Comparison of ENCODE assay signal across 26 cellular contexts in the genomic region with DNA sequence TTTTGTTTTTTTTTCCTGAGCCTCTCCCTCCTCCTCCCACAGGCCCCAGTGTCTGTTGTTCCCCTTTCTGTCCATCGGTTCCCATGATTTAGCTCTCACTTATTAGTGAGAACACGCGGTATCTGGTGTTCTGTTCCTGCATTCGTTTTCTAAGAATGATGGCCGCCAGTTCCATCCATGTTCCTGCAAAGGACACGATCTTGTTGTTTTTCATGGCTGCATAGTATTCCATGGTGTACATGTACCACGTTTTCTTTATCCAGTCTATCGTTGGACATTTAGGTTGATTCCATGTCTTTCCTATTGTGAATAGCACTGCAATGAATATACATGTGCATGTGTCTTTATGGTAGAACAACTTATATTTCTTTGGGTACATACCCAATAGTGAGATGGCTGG.
DNase-seq lines count a peak whose midpoint lies in the region; ATAC-seq, FAIRE-seq and TF ChIP-seq lines count a peak whose summit lies in the region.
"Had no signal": no experiment of that assay in that cellular context is flagged by ENCODE, and none has a peak within 500 bp of the region (broad histone marks: within the 10 kb centered on the region; RNA-seq: fewer than 3 reads in every experiment).

No MANE protein-coding gene starts in this region.

- H3F3A ChIP-seq in SK-N-SH (replicated peaks; ENCODE audit: insufficient read depth): peaks cover 11% of the 10 kb centered on the region

- TF ChIP-seq POLR2A in K562 (conservative IDR thresholded peaks at IDR 0.05): no peak

- no peaks in the 10 kb centered on the region for H3K9me2 ChIP-seq in SK-N-SH

- CTCF ChIA-PET in SK-N-SH (lab: Yijun Ruan, JAX) (interaction anchor here (2.0 to 7.1 kb wide), 2 partner anchors 8 to 227 kb away, joined by 16 to 33 read pairs; no protein-coding TSS in a partner anchor), HEK293 (lab: Yijun Ruan, JAX) (interaction anchor here (4.6 kb wide), 1 partner anchor 8 kb away, joined by 36 read pairs; no protein-coding TSS in a partner anchor), K562 (lab: Yijun Ruan, JAX; ENCODE audit: low intra/inter-chr PET ratio) (no interaction called here)

- H3K9me1 ChIP-seq in K562 (ENCODE audit: control insufficient read depth, insufficient read depth, low read length): no peaks in the 10 kb centered on the region

- H3K4me2 ChIP-seq in SK-N-SH (no peak overlapping the region), K562 (ENCODE audit: insufficient read depth, low read length) (no peak overlapping the region)
- H3K4me2 ChIP-seq: A549; BLaER1 treated with 17β-estradiol and CSF1 and Interleukin-3, amounts not matched to agents 10 nM and 100 nM had no signal

- no peak for DNase-seq in SK-N-SH
- DNase-seq in K562 (ENCODE audit: extremely low read depth in 1 of 4, low spot score in 3 of 4): no peak
- no peak for DNase-seq in endothelial cell (ENCODE audit: low spot score)
- DNase-seq in GF-D8 (lab: John Stamatoyannopoulos, UW): no peak
- DNase-seq in D721Med (ENCODE audit: insufficient read length, low spot score): no peak
- DNase-seq: AML-193; Caco-2; Calu3; CD4-positive, alpha-beta T cell; CD8-positive, alpha-beta T cell; DMS 273 treated with DMSO at 0.1 percent for 48 hours; DMS153; DMS53; DMS79; DND-41; EL; GDM1 had no signal

- H3K9ac ChIP-seq in SK-N-SH (no peak overlapping the region), K562 (ENCODE audit: insufficient read depth in 1 of 2, low read depth in 2 of 2, low read length in 2 of 2) (no peak overlapping the region)
- H3K9ac ChIP-seq: BLaER1 treated with 17β-estradiol and CSF1 and Interleukin-3, amounts not matched to agents 10 nM and 100 nM had no signal

- H3K9me3 ChIP-seq in SK-N-SH (no peaks in the 10 kb centered on the region), HEK293 (ENCODE audit: control insufficient read depth, insufficient read depth, low read depth, low read length) (no peaks in the 10 kb centered on the region), K562 (replicated peaks; ENCODE audit: control insufficient read depth, insufficient read depth, low read depth, low read length) (no peaks in the 10 kb centered on the region)
- H3K9me3 ChIP-seq: A549, Caco-2 had no signal

- no peak for TF ChIP-seq EP300 in SK-N-SH (IDR thresholded peaks at IDR 0.05; ENCODE audit: borderline replicate concordance in 1 of 2, low read depth in 1 of 2, low read length in 1 of 2)
- TF ChIP-seq EP300 in K562 (IDR thresholded peaks at IDR 0.05; ENCODE audit: low read length): no peak

- FAIRE-seq in K562 (lab: Jason Lieb, UNC): no peak
- no peak for FAIRE-seq in D721Med (lab: Jason Lieb, UNC)
- FAIRE-seq: A549, GM12891, GM19239 had no signal

- H3K36me3 ChIP-seq in SK-N-SH (replicated peaks in 1 of 2; ENCODE audit: control insufficient read depth in 1 of 2, insufficient read depth in 2 of 2, low read length in 1 of 2) (peaks cover 4 to 38% of the 10 kb centered on the region in 2 experiments), HEK293 (ENCODE audit: control insufficient read depth in 2 of 2, insufficient read depth in 1 of 2, low read length in 2 of 2) (peaks cover 0 to 4% of the 10 kb centered on the region in 2 experiments; a peak in 1 of 3 replicates), K562 (ENCODE audit: control insufficient read depth, insufficient read depth, low read length) (peaks cover 42% of the 10 kb centered on the region; the same call in 2 of the 3 replicates)

- H3K27ac Mint-ChIP-seq in endothelial cell (ENCODE audit: unreplicated experiment): no peak overlapping the region
- H3K27ac Mint-ChIP-seq: B cell; CD4-positive, alpha-beta T cell; CD8-positive, alpha-beta T cell had no signal

- in situ Hi-C loops in K562 (cut with MboI): no loop called here

- H3K4me3 ChIP-seq in SK-N-SH (ENCODE audit: low read depth in 2 of 2, low read length in 1 of 2) (no peak overlapping the region), HEK293 (ENCODE audit: low read depth, low read length) (no peak overlapping the region), K562 (no peak overlapping the region)
- H3K4me3 ChIP-seq: A549; BLaER1 treated with 17β-estradiol and CSF1 and Interleukin-3, amounts not matched to agents 10 nM and 100 nM had no signal

- TF ChIP-seq RAD21 in SK-N-SH (IDR thresholded peaks at IDR 0.05; ENCODE audit: low read length) (no peak), K562 (CRISPR knock-in tag; conservative IDR thresholded peaks at IDR 0.05 in 1 of 2, IDR thresholded peaks at IDR 0.05 in 1 of 2) (no peak)

- H3K27ac ChIP-seq in SK-N-SH (ENCODE audit: low read depth in 2 of 2, low read length in 1 of 2) (no peak overlapping the region), HEK293 (ENCODE audit: extremely low read depth, low read depth, low read length) (no peak overlapping the region), K562 (ENCODE audit: extremely low read depth, low read depth, low read length) (no peak overlapping the region)
- H3K27ac ChIP-seq: 22Rv1; A549; BLaER1 treated with 17β-estradiol and CSF1 and Interleukin-3, amounts not matched to agents 10 nM and 100 nM; C4-2B had no signal

- no TSS peak for BruUV-seq in K562 (replicated peaks; lab: Mats Ljungman, UMichigan)

- ATAC-seq in SK-N-SH treated with all-trans-retinoic acid at 6 μM for 48 hours (no peak), K562 (no peak)
- ATAC-seq: A549; CD8-positive, alpha-beta T cell had no signal

- peaks cover 5% of the 10 kb centered on the region for H3K27me3 Mint-ChIP-seq in endothelial cell (ENCODE audit: unreplicated experiment)
- H3K27me3 Mint-ChIP-seq: B cell; CD4-positive, alpha-beta T cell had no signal

- H3K36me3 Mint-ChIP-seq in endothelial cell (ENCODE audit: low read depth, unreplicated experiment): peaks cover 63% of the 10 kb centered on the region
- H3K36me3 Mint-ChIP-seq: CD8-positive, alpha-beta T cell had no signal

- POLR2A ChIA-PET in SK-N-SH (lab: Yijun Ruan, JAX): no interaction called here
- POLR2A ChIA-PET in HEK293 (lab: Yijun Ruan, JAX): no interaction called here
- POLR2A ChIA-PET in K562 (lab: Yijun Ruan, JAX): interaction anchor here (1.7 kb wide), 1 partner anchor 10 kb away, joined by 4 read pairs; no protein-coding TSS in a partner anchor

- no peak for TF ChIP-seq CTCF in SK-N-SH (IDR thresholded peaks at IDR 0.05)
- no peak for TF ChIP-seq CTCF in HEK293 (tag by site-specific recombination; IDR thresholded peaks at IDR 0.05)
- no peak for TF ChIP-seq CTCF in K562 (IDR thresholded peaks at IDR 0.05 in 2 of 3, conservative IDR thresholded peaks at IDR 0.05 in 1 of 3; ENCODE audit: insufficient read depth in 2 of 3, low read depth in 1 of 3, low read length in 3 of 3)
- no peak for TF ChIP-seq CTCF in endothelial cell (IDR thresholded peaks at IDR 0.05; ENCODE audit: unreplicated experiment)
- no peak for TF ChIP-seq CTCF in D721Med (IDR thresholded peaks at IDR 0.05; ENCODE audit: insufficient read depth, missing control alignments)

- no peaks in the 10 kb centered on the region for H3K4me1 ChIP-seq in SK-N-SH (ENCODE audit: control insufficient read depth in 1 of 2, insufficient read depth in 2 of 2, low read depth in 1 of 2, low read length in 1 of 2)
- H3K4me1 ChIP-seq in HEK293 (ENCODE audit: control insufficient read depth, insufficient read depth, low read length): no peaks in the 10 kb centered on the region
- H3K4me1 ChIP-seq in K562 (replicated peaks in 1 of 2; ENCODE audit: control insufficient read depth in 2 of 2, insufficient read depth in 2 of 2, low read length in 2 of 2): peaks cover 0 to 4% of the 10 kb centered on the region in 2 experiments; a peak in 2 of 5 replicates

- H3K4me1 Mint-ChIP-seq in endothelial cell (ENCODE audit: unreplicated experiment): peaks cover 30% of the 10 kb centered on the region
- H3K4me1 Mint-ChIP-seq: B cell had no signal

- peak overlapping the region; percentile 25 for H3K4me3 Mint-ChIP-seq in endothelial cell (ENCODE audit: unreplicated experiment)
- H3K4me3 Mint-ChIP-seq: B cell; CD4-positive, alpha-beta T cell; CD8-positive, alpha-beta T cell had no signal

- H4K20me1 ChIP-seq in SK-N-SH (ENCODE audit: insufficient read depth) (no peaks in the 10 kb centered on the region), K562 (replicated peaks; ENCODE audit: control insufficient read depth, insufficient read depth, low read length) (no peaks in the 10 kb centered on the region)
- H4K20me1 ChIP-seq: BLaER1 treated with 17β-estradiol and CSF1 and Interleukin-3, amounts not matched to agents 10 nM and 100 nM had no signal

- no peaks in the 10 kb centered on the region for H3K9me3 Mint-ChIP-seq in endothelial cell (ENCODE audit: unreplicated experiment)
- H3K9me3 Mint-ChIP-seq: CD4-positive, alpha-beta T cell had no signal

- no peaks in the 10 kb centered on the region for H3K27me3 ChIP-seq in SK-N-SH (ENCODE audit: insufficient read depth)
- H3K27me3 ChIP-seq in K562 (ENCODE audit: control insufficient read depth in 2 of 2, insufficient read depth in 2 of 2, low read length in 2 of 2): no peaks in the 10 kb centered on the region
- H3K27me3 ChIP-seq: BLaER1 treated with 17β-estradiol and CSF1 and Interleukin-3, amounts not matched to agents 10 nM and 100 nM had no signal

- intact Hi-C loops in K562 (cut with micrococcal nuclease): no loop called here

- no peak overlapping the region for H2AFZ ChIP-seq in SK-N-SH (ENCODE audit: low read depth)
- H2AFZ ChIP-seq in K562 (ENCODE audit: low read depth, low read length): no peak overlapping the region

- H3K79me2 ChIP-seq in SK-N-SH (ENCODE audit: insufficient read depth): no peaks in the 10 kb centered on the region
- no peaks in the 10 kb centered on the region for H3K79me2 ChIP-seq in K562 (ENCODE audit: control insufficient read depth, insufficient read depth, low read length)

- 97% methylated on average over 8 of the region's 8 CpGs for WGBS in SK-N-SH (ENCODE audit: low lambda C conversion rate)
- 89% methylated on average over 8 of the region's 8 CpGs for WGBS in K562 (ENCODE audit: insufficient coverage, low coverage, missing lambda C conversion rate)

TF ChIP-seq in SK-N-SH treated with all-trans-retinoic acid at 6 μM for 48 hours, 23 proteins besides CTCF, POLR2A, EP300 and RAD21 (continues in another document):
- TF ChIP-seq ZNF8 (CRISPR knock-in tag; IDR thresholded peaks at IDR 0.05) (peak; percentile 75), TOX (CRISPR knock-in tag; IDR thresholded peaks at IDR 0.05; ENCODE audit: borderline replicate concordance) (no peak), ZC3H10 (CRISPR knock-in tag; IDR thresholded peaks at IDR 0.05) (no peak)

TF ChIP-seq in SK-N-SH, 30 proteins besides CTCF, POLR2A, EP300 and RAD21 (continues in another document):
- TF ChIP-seq RCOR1 (IDR thresholded peaks at IDR 0.05; ENCODE audit: low read length): no peak

TF ChIP-seq in HEK293, 187 proteins besides CTCF, POLR2A, EP300 and RAD21 (continues in another document):
- TF ChIP-seq ZNF560 (tag by site-specific recombination; IDR thresholded peaks at IDR 0.05; ENCODE audit: borderline replicate concordance) (no peak), ZNF146 (tag by site-specific recombination; IDR thresholded peaks at IDR 0.05) (peak; percentile 96), HOXC10 (CRISPR knock-in tag; IDR thresholded peaks at IDR 0.05) (no peak)

TF ChIP-seq in K562, 482 proteins besides CTCF, POLR2A, EP300 and RAD21 (continues in another document):
- TF ChIP-seq ZNF239 (CRISPR knock-in tag; IDR thresholded peaks at IDR 0.05) (no peak), RUNX1 (IDR thresholded peaks at IDR 0.05; ENCODE audit: low read depth) (no peak), SMARCA5 (IDR thresholded peaks at IDR 0.05) (0 out of 2 replicates have a peak, but pooled peaks have one; percentile 23), ZNF232 (CRISPR knock-in tag; IDR thresholded peaks at IDR 0.05) (no peak), HSF4 (CRISPR knock-in tag; IDR thresholded peaks at IDR 0.05; ENCODE audit: borderline replicate concordance) (no peak)
